In the genomic region with DNA sequence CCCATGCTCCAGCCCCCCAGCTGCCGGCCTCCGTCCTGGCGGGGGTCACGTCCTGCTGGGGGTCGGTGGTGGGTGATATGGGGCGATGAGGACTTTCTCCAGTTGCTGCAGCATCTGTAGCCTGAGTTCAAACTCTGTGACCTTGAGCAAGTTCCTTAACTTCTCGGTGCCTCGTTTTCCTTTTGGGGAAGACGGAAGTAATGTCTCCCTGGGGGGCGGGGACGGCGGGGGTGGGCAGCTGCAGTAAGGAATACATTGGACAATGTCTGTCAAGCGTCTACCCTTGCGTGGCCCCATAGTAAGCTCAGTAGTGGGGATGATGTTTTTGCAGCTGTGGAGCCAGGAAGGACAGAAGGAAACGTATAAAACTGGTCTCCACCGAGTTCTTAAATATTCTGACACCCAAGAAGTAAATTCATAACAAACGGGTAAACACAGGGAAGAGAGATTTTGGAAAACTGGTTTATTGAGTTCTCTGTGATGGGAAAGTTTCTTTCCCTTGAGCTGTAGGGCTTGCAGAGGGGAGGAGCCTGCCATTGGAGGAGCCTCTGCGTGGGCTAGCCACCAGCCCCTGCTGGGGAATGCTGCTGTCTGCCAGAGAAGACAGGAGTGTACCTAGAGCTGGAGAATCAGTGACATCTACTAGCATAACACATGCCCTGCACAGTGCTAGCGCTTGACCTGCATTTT, we compare ENCODE assay signal across 8 cellular contexts. TPM values are rescaled to one million over a fixed set of nuclear protein-coding genes. Genes with fewer than 3 reads are reported as not detected.
A peak's percentile ranks its signal among the peaks of the same experiment; 100 is the strongest.
DNase-seq lines count a peak whose midpoint lies in the region; ATAC-seq lines count a peak whose summit lies in the region.

No MANE protein-coding gene starts in this region.

- no peak for ATAC-seq in activated naive CD4-positive, alpha-beta T cell treated with anti-CD3 and anti-CD28 coated beads, Interleukin-2, amount 50 U/mL, for 72 hours
- ATAC-seq in left colon (no peak), HG02852 (IDR thresholded peaks at IDR 0.05; ENCODE audit: unreplicated experiment) (no peak)

- no peaks in the 10 kb centered on the region for H3K27me3 ChIP-seq in thymus (ENCODE audit: control insufficient read depth, insufficient read depth)

- H3K36me3 Mint-ChIP-seq in activated naive CD4-positive, alpha-beta T cell treated with anti-CD3 and anti-CD28 coated beads, Interleukin-2, amount 10 ng/mL, durations not matched to agents 7 days and 5 days: peaks cover 21% of the 10 kb centered on the region
- H3K36me3 Mint-ChIP-seq in activated naive CD4-positive, alpha-beta T cell treated with anti-CD3 and anti-CD28 coated beads, Interleukin-2, amount 50 U/mL, for 72 hours: no peaks in the 10 kb centered on the region
- peaks cover 16% of the 10 kb centered on the region for H3K36me3 Mint-ChIP-seq in activated T-helper 2 cell treated with anti-CD3 and anti-CD28 coated beads, Interferon-gamma antibody, Interleukin-2, Interleukin-4, amounts not matched to agents 10 μg/mL and 5 μg/mL and 100 μg/mL, durations not matched to agents 14 hours and 24 hours and 36 hours (ENCODE audit: low read depth)

- no peaks in the 10 kb centered on the region for H3K9me3 ChIP-seq in thymus (ENCODE audit: control insufficient read depth)

- H3K27ac ChIP-seq in thymus (ENCODE audit: low read depth): peak overlapping the region; percentile 98

- CTCF ChIA-PET in activated naive CD4-positive, alpha-beta T cell treated with anti-CD3 and anti-CD28 coated beads, Interleukin-2, amount 10 ng/mL, durations not matched to agents 7 days and 5 days (lab: Charles Lee): interaction anchor here (1.0 to 12.3 kb wide), 2 partner anchors 62 to 128 kb away, joined by 3 to 184 read pairs; no protein-coding TSS in a partner anchor

- H3K27me3 Mint-ChIP-seq in activated naive CD4-positive, alpha-beta T cell treated with anti-CD3 and anti-CD28 coated beads, Interleukin-2, amount 10 ng/mL, durations not matched to agents 7 days and 5 days: peaks cover 51% of the 10 kb centered on the region
- peaks cover 28% of the 10 kb centered on the region for H3K27me3 Mint-ChIP-seq in activated T-helper 2 cell treated with anti-CD3 and anti-CD28 coated beads, Interferon-gamma antibody, Interleukin-2, Interleukin-4, amounts not matched to agents 10 μg/mL and 5 μg/mL and 100 μg/mL, durations not matched to agents 14 hours and 24 hours and 36 hours (ENCODE audit: low read depth)

- H3K27ac Mint-ChIP-seq in activated naive CD4-positive, alpha-beta T cell treated with anti-CD3 and anti-CD28 coated beads, Interleukin-2, amount 10 ng/mL, durations not matched to agents 7 days and 5 days: peak overlapping the region; percentile 86
- peak overlapping the region in 1 of 2 donors; percentile 55 for H3K27ac Mint-ChIP-seq in activated naive CD4-positive, alpha-beta T cell treated with anti-CD3 and anti-CD28 coated beads, Interleukin-2, amount 50 U/mL, for 72 hours
- no peak overlapping the region for H3K27ac Mint-ChIP-seq in activated T-helper 2 cell treated with anti-CD3 and anti-CD28 coated beads, Interferon-gamma antibody, Interleukin-2, Interleukin-4, amounts not matched to agents 10 μg/mL and 5 μg/mL and 100 μg/mL, durations not matched to agents 14 hours and 24 hours and 36 hours

- DNase-seq in activated naive CD4-positive, alpha-beta T cell treated with anti-CD3 and anti-CD28 coated beads, Interleukin-2, amount 10 ng/mL, durations not matched to agents 7 days and 5 days: peak; percentile 22
- DNase-seq in activated naive CD4-positive, alpha-beta T cell treated with anti-CD3 and anti-CD28 coated beads, Interleukin-2, amount 50 U/mL, for 72 hours (ENCODE audit: low spot score in 2 of 2): no peak
- no peak for DNase-seq in activated T-helper 2 cell treated with anti-CD3 and anti-CD28 coated beads, Interferon-gamma antibody, Interleukin-2, Interleukin-4, amounts not matched to agents 10 μg/mL and 5 μg/mL and 100 μg/mL, durations not matched to agents 14 hours and 24 hours and 36 hours (ENCODE audit: low spot score)
- DNase-seq in left colon (peak; percentile 50 to 51), HPDE6-E6E7 (ENCODE audit: extremely low spot score) (no peak), NCI-H1436 (lab: John Stamatoyannopoulos, UW) (no peak)

- H3K4me3 Mint-ChIP-seq in activated naive CD4-positive, alpha-beta T cell treated with anti-CD3 and anti-CD28 coated beads, Interleukin-2, amount 10 ng/mL, durations not matched to agents 7 days and 5 days: peak overlapping the region; percentile 72
- H3K4me3 Mint-ChIP-seq in activated T-helper 2 cell treated with anti-CD3 and anti-CD28 coated beads, Interferon-gamma antibody, Interleukin-2, Interleukin-4, amounts not matched to agents 10 μg/mL and 5 μg/mL and 100 μg/mL, durations not matched to agents 14 hours and 24 hours and 36 hours (ENCODE audit: low read depth): peak overlapping the region; percentile 67

- WGBS in thymus: 9% methylated on average over 19 of the region's 19 CpGs

- peaks cover 15% of the 10 kb centered on the region for H3K4me1 ChIP-seq in thymus (ENCODE audit: control insufficient read depth, insufficient read depth, low read length)

- intact Hi-C loops in activated T-helper 2 cell treated with anti-CD3 and anti-CD28 coated beads, Interferon-gamma antibody, Interleukin-2, Interleukin-4, amounts not matched to agents 10 μg/mL and 5 μg/mL and 100 μg/mL, durations not matched to agents 14 hours and 24 hours and 36 hours (cut with micrococcal nuclease): loop anchor here (1.0 to 5.0 kb wide), 5 partner anchors 67 to 1032 kb away; a partner anchor contains a TSS
- intact Hi-C loops in left colon (cut with DNase I, micrococcal nuclease): no loop called here

- H3K4me3 ChIP-seq in thymus (ENCODE audit: low read length): peak overlapping the region; percentile 55

- H3K36me3 ChIP-seq in thymus (ENCODE audit: control insufficient read depth, insufficient read depth): no peaks in the 10 kb centered on the region

- peaks cover 38% of the 10 kb centered on the region for H3K4me1 Mint-ChIP-seq in activated naive CD4-positive, alpha-beta T cell treated with anti-CD3 and anti-CD28 coated beads, Interleukin-2, amount 10 ng/mL, durations not matched to agents 7 days and 5 days
- peaks cover 23% of the 10 kb centered on the region for H3K4me1 Mint-ChIP-seq in activated T-helper 2 cell treated with anti-CD3 and anti-CD28 coated beads, Interferon-gamma antibody, Interleukin-2, Interleukin-4, amounts not matched to agents 10 μg/mL and 5 μg/mL and 100 μg/mL, durations not matched to agents 14 hours and 24 hours and 36 hours (ENCODE audit: low read depth)

- no peaks in the 10 kb centered on the region for H3K9me3 Mint-ChIP-seq in activated naive CD4-positive, alpha-beta T cell treated with anti-CD3 and anti-CD28 coated beads, Interleukin-2, amount 10 ng/mL, durations not matched to agents 7 days and 5 days
- no peaks in the 10 kb centered on the region for H3K9me3 Mint-ChIP-seq in activated naive CD4-positive, alpha-beta T cell treated with anti-CD3 and anti-CD28 coated beads, Interleukin-2, amount 50 U/mL, for 72 hours
- H3K9me3 Mint-ChIP-seq in activated T-helper 2 cell treated with anti-CD3 and anti-CD28 coated beads, Interferon-gamma antibody, Interleukin-2, Interleukin-4, amounts not matched to agents 10 μg/mL and 5 μg/mL and 100 μg/mL, durations not matched to agents 14 hours and 24 hours and 36 hours: no peaks in the 10 kb centered on the region

RNA-seq across cellular contexts. Expression of a gene that starts 1.0 kb away (rescaled TPM):
- total RNA-seq in activated naive CD4-positive, alpha-beta T cell treated with anti-CD3 and anti-CD28 coated beads, Interleukin-2, amount 50 U/mL, for 72 hours: 10 to 100 TPM in 1 of 2 donors, 1 to 10 TPM in 1; 5.5 to 11.3 TPM
- 15.1 and 15.5 TPM in 2 replicates for total RNA-seq in activated T-helper 2 cell treated with anti-CD3 and anti-CD28 coated beads, Interferon-gamma antibody, Interleukin-2, Interleukin-4, amounts not matched to agents 10 μg/mL and 5 μg/mL and 100 μg/mL, durations not matched to agents 14 hours and 24 hours and 36 hours
- total RNA-seq in left colon: 10 to 100 TPM; 37.8 to 43.6 TPM
- 27.8 TPM for polyA plus RNA-seq in thymus

RNA-seq across cellular contexts. Expression of a gene that starts 23.0 kb away (rescaled TPM):
- total RNA-seq in activated naive CD4-positive, alpha-beta T cell treated with anti-CD3 and anti-CD28 coated beads, Interleukin-2, amount 50 U/mL, for 72 hours: not detected
- not detected in 2 replicates for total RNA-seq in activated T-helper 2 cell treated with anti-CD3 and anti-CD28 coated beads, Interferon-gamma antibody, Interleukin-2, Interleukin-4, amounts not matched to agents 10 μg/mL and 5 μg/mL and 100 μg/mL, durations not matched to agents 14 hours and 24 hours and 36 hours
- not detected for total RNA-seq in left colon
- 0.21 TPM for polyA plus RNA-seq in thymus

Comparison
In these comparisons a context has a peak if more than half of its experiments do, and no peak if none do; other contexts are left out.
1. DNase-seq: peak in activated naive CD4-positive, alpha-beta T cell treated with anti-CD3 and anti-CD28 coated beads, Interleukin-2, amount 10 ng/mL, durations not matched to agents 7 days and 5 days (single experiment) and left colon (2 of 2); none in activated naive CD4-positive, alpha-beta T cell treated with anti-CD3 and anti-CD28 coated beads, Interleukin-2, amount 50 U/mL, for 72 hours (0 of 2), activated T-helper 2 cell treated with anti-CD3 and anti-CD28 coated beads, Interferon-gamma antibody, Interleukin-2, Interleukin-4, amounts not matched to agents 10 μg/mL and 5 μg/mL and 100 μg/mL, durations not matched to agents 14 hours and 24 hours and 36 hours (single experiment), HPDE6-E6E7 (single experiment) and NCI-H1436 (single experiment).